In the genomic region with DNA sequence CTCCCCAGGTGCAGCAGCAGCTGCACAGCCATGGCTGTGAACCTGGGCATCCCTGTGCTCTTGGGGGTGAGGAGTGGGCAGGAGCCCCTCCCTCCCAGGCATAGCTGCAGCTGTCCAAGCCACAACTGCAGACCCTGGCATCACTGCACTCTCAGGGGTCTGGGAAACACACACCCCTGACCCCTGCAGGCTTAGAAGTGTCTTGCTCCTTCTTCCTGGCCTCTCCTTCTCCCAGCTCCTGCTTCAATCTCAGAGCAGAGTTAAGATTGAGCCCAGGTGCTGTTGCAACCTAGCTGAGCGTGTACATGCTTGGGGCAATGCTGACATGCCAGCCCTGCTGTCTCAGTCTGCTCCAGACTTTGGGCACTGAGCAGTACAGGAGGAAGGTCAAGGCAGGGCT, we compare ENCODE assay signal across 21 cellular contexts.
DNase-seq lines count a peak whose midpoint lies in the region; ATAC-seq, FAIRE-seq and TF ChIP-seq lines count a peak whose summit lies in the region.
"Had no signal": no experiment of that assay in that cellular context is flagged by ENCODE, and none has a peak within 500 bp of the region (broad histone marks: within the 10 kb centered on the region; RNA-seq: fewer than 3 reads in every experiment).

No MANE protein-coding gene starts in this region.

- H4K91ac ChIP-seq in H9 (ENCODE audit: insufficient read length, low read depth, low read length) (no peak overlapping the region), H1 (replicated peaks; ENCODE audit: insufficient read length, low read length) (no peak overlapping the region), neuronal stem cell (ENCODE audit: low read depth, low read length, poor library complexity) (no peak overlapping the region)

- no peak overlapping the region for H2BK5ac ChIP-seq in H9 (ENCODE audit: insufficient read length, low read length)
- H2BK5ac ChIP-seq in H1 (ENCODE audit: low read depth, low read length), result no peak overlapping the region
- H2BK5ac ChIP-seq in neuronal stem cell (ENCODE audit: low read length), result no peak overlapping the region

- CTCF ChIA-PET in H1 (lab: Charles Lee; ENCODE audit: partially characterized antibody) (interaction anchor here (0.7 to 1.6 kb wide), 5 partner anchors 9 to 327 kb away, joined by 3 to 4 read pairs (median 3); no protein-coding TSS in a partner anchor), HEK293T (lab: Yijun Ruan, JAX) (no interaction called here)

- H3K4me1 ChIP-seq in H9 (ENCODE audit: insufficient read depth, low read length), result no peaks in the 10 kb centered on the region
- H3K4me1 ChIP-seq in H1 (replicated peaks in 1 of 4; ENCODE audit: control insufficient read depth in 3 of 4, insufficient read depth in 4 of 4, low read length in 3 of 4), result no peaks in the 10 kb centered on the region; a peak in 1 of 7 replicates
- no peaks in the 10 kb centered on the region for H3K4me1 ChIP-seq in neuronal stem cell (ENCODE audit: control insufficient read depth in 2 of 2, insufficient read depth in 1 of 2, low read depth in 1 of 2, low read length in 2 of 2)
- H3K4me1 ChIP-seq: HAP-1 had no signal

- H3K79me1 ChIP-seq in H9 (ENCODE audit: insufficient read depth, low read depth, low read length, poor library complexity, severe bottlenecking), result no peaks in the 10 kb centered on the region
- no peaks in the 10 kb centered on the region for H3K79me1 ChIP-seq in H1 (ENCODE audit: low read depth, low read length)
- H3K79me1 ChIP-seq in neuronal stem cell (ENCODE audit: low read depth, low read length), result peaks cover 2% of the 10 kb centered on the region

- no peak overlapping the region for H2BK12ac ChIP-seq in H9 (ENCODE audit: insufficient read length, low read depth, low read length)
- no peak overlapping the region for H2BK12ac ChIP-seq in H1 (ENCODE audit: low read depth, low read length)
- H2BK12ac ChIP-seq in neuronal stem cell (ENCODE audit: low read length), result peak overlapping the region; percentile 46

- no peak for TF ChIP-seq EP300 in H1 (IDR thresholded peaks at IDR 0.05; ENCODE audit: borderline replicate concordance in 1 of 2, low read depth in 2 of 2, low read length in 2 of 2)

- H3K14ac ChIP-seq in H9 (ENCODE audit: insufficient read depth, low read length), result no peak overlapping the region
- H3K14ac ChIP-seq in H1 (ENCODE audit: insufficient read length), result no peak overlapping the region
- H3K14ac ChIP-seq in neuronal stem cell (ENCODE audit: low read length), result no peak overlapping the region

- H2BK20ac ChIP-seq in H9 (ENCODE audit: low read depth, low read length, poor library complexity, severe bottlenecking) (no peak overlapping the region), H1 (ENCODE audit: low read length) (no peak overlapping the region)

- H3K79me2 ChIP-seq in H9 (ENCODE audit: insufficient read depth, low read length), result no peaks in the 10 kb centered on the region
- no peaks in the 10 kb centered on the region for H3K79me2 ChIP-seq in H1 (ENCODE audit: control insufficient read depth in 1 of 2, insufficient read depth in 2 of 2, low read length in 2 of 2)

- no peak overlapping the region for H2BK120ac ChIP-seq in H9 (ENCODE audit: low read depth, low read length, poor library complexity, severe bottlenecking)
- H2BK120ac ChIP-seq in H1 (replicated peaks; ENCODE audit: low read depth, low read length), result no peak overlapping the region
- no peak overlapping the region for H2BK120ac ChIP-seq in neuronal stem cell (ENCODE audit: low read depth, low read length)

- H3K18ac ChIP-seq in H9 (ENCODE audit: insufficient read length, low read depth, low read length) (no peak overlapping the region), H1 (ENCODE audit: extremely low read depth, low read length) (no peak overlapping the region; the same call in 1 of the 2 replicates), neuronal stem cell (ENCODE audit: low read length) (peak overlapping the region; percentile 84)

- no peaks in the 10 kb centered on the region for H3K23me2 ChIP-seq in H9 (ENCODE audit: insufficient read length, low read depth, low read length, poor library complexity, severe bottlenecking)
- no peaks in the 10 kb centered on the region for H3K23me2 ChIP-seq in H1 (ENCODE audit: low read depth, low read length)

- POLR2A ChIA-PET in H1 (lab: Charles Lee; ENCODE audit: partially characterized antibody) (no interaction called here), HEK293T (lab: Yijun Ruan, JAX) (no interaction called here)

- H2AK5ac ChIP-seq in H9 (ENCODE audit: insufficient read length, low read length), result no peak overlapping the region
- H2AK5ac ChIP-seq in H1 (ENCODE audit: low read depth, low read length), result 0 out of 2 replicates have a peak overlapping the region, but pooled peaks have one; percentile 39
- no peak overlapping the region for H2AK5ac ChIP-seq in neuronal stem cell (ENCODE audit: low read depth, low read length)

- H4K20me1 ChIP-seq in H9 (ENCODE audit: control insufficient read depth, insufficient read depth, insufficient read length) (no peaks in the 10 kb centered on the region), H1 (replicated peaks in 1 of 2; ENCODE audit: control insufficient read depth in 1 of 2, insufficient read depth in 2 of 2, low read length in 2 of 2) (no peaks in the 10 kb centered on the region)

- H3K36me3 ChIP-seq in H1 (ENCODE audit: control insufficient read depth in 2 of 4, insufficient read depth in 4 of 4, low read length in 3 of 4) (no peaks in the 10 kb centered on the region), neuronal stem cell (replicated peaks in 1 of 2; ENCODE audit: control insufficient read depth in 2 of 2, insufficient read depth in 2 of 2, low read length in 2 of 2) (no peaks in the 10 kb centered on the region)
- H3K36me3 ChIP-seq: BE2C, HAP-1 had no signal

- DNase-seq in H9 (peak; percentile 35), H1 (ENCODE audit: low read depth in 1 of 2, low spot score in 2 of 2) (no peak), neuronal stem cell (ENCODE audit: low spot score) (no peak), activated T-cell treated with anti-CD3 and anti-CD28 coated beads for 4 hours (no peak), HEK293T (ENCODE audit: extremely low spot score) (no peak), NCI-H2196 (lab: John Stamatoyannopoulos, UW; ENCODE audit: unreplicated experiment) (no peak)
- DNase-seq: ACHN; BE2C; C1 segment of cervical spinal cord; CD4-positive, CD25-positive, alpha-beta regulatory T cell; CD8-positive, alpha-beta memory T cell; COR-L47; DMS 273 treated with DMSO at 0.1 percent for 48 hours; DMS53; GM23248 had no signal

- WGBS in H9 (ENCODE audit: extremely low coverage, insufficient read length, low lambda C conversion rate), result no CpG with 5 or more reads among the region's 1 CpG
- WGBS in H1 (ENCODE audit: extremely low coverage in 1 of 2, insufficient coverage in 1 of 2, insufficient read length in 1 of 2, insufficient replicate concordance in 2 of 2, low coverage in 1 of 2, low lambda C conversion rate in 2 of 2, missing lambda C conversion rate in 1 of 2), 2 experiments, result 100% methylated on average over 1 of the region's 1 CpG; no CpG with 5 or more reads in 1 of the 2 experiments
- WGBS in neuronal stem cell (ENCODE audit: extremely low coverage in 2 of 2, insufficient read length in 2 of 2, insufficient replicate concordance in 1 of 2), 2 donors, result no CpG with 5 or more reads among the region's 1 CpG

- no peak overlapping the region for H3K4me3 Mint-ChIP-seq in H9
- H3K4me3 Mint-ChIP-seq: CD4-positive, CD25-positive, alpha-beta regulatory T cell; CD8-positive, alpha-beta memory T cell had no signal

- H3K36me3 Mint-ChIP-seq in H9 (ENCODE audit: insufficient read depth in 1 of 3, low read depth in 3 of 3), result no peaks in the 10 kb centered on the region
- H3K36me3 Mint-ChIP-seq: CD4-positive, CD25-positive, alpha-beta regulatory T cell; CD8-positive, alpha-beta memory T cell had no signal

- H3K4me2 ChIP-seq in H9 (ENCODE audit: insufficient read depth, insufficient read length, low read length) (no peak overlapping the region), H1 (ENCODE audit: insufficient read depth in 1 of 2, low read depth in 2 of 2, low read length in 2 of 2) (no peak overlapping the region), neuronal stem cell (ENCODE audit: insufficient read depth, low read length, poor library complexity, severe bottlenecking) (no peak overlapping the region)

- TF ChIP-seq CTCF in H9 (conservative IDR thresholded peaks at IDR 0.05) (peak; percentile 24; the same call in 1 of the 3 replicates), H1 (IDR thresholded peaks at IDR 0.05; ENCODE audit: control extremely low read depth in 1 of 3, insufficient read depth in 1 of 3, low read depth in 1 of 3, low read length in 3 of 3) (peak in 2 of 3 experiments; percentile 0 to 23; a peak in 2 of 4 replicates)

- no peak for FAIRE-seq in H1 (lab: Jason Lieb, UNC)
- FAIRE-seq: A204.1, G401.6, GM12891 had no signal

- no peak overlapping the region for H3K27ac ChIP-seq in H9 (ENCODE audit: insufficient read length, low read depth, low read length)
- H3K27ac ChIP-seq in H1 (ENCODE audit: low read depth, low read length), result no peak overlapping the region
- H3K27ac ChIP-seq in neuronal stem cell (replicated peaks; ENCODE audit: low read length), result no peak overlapping the region
- H3K27ac ChIP-seq: GM23248, HL-60 had no signal

- H3K9me3 Mint-ChIP-seq in H9, result no peaks in the 10 kb centered on the region

- no peak overlapping the region for H4K8ac ChIP-seq in H9 (replicated peaks; ENCODE audit: insufficient read length, low read depth, low read length)
- no peak overlapping the region for H4K8ac ChIP-seq in H1 (ENCODE audit: extremely low read depth, insufficient read depth, low read length)
- no peak overlapping the region for H4K8ac ChIP-seq in neuronal stem cell (ENCODE audit: low read depth, low read length)

- no peak overlapping the region for H4K5ac ChIP-seq in H9 (ENCODE audit: insufficient read length, low read depth, low read length)
- no peak overlapping the region for H4K5ac ChIP-seq in H1 (ENCODE audit: insufficient read length, low read depth, low read length)

- H3T11ph ChIP-seq in H9 (ENCODE audit: low read length), result no peak overlapping the region

- no peak overlapping the region for H3K4ac ChIP-seq in H9 (ENCODE audit: low read depth, low read length)
- H3K4ac ChIP-seq in H1 (replicated peaks; ENCODE audit: insufficient read length, low read depth, low read length), result no peak overlapping the region
- H3K4ac ChIP-seq in neuronal stem cell (ENCODE audit: low read length), result no peak overlapping the region

- no peak overlapping the region for H3K9ac ChIP-seq in H9 (ENCODE audit: extremely low read depth, insufficient read length, low read length)
- no peak overlapping the region for H3K9ac ChIP-seq in H1 (replicated peaks in 1 of 4; ENCODE audit: extremely low read depth in 1 of 4, low read depth in 3 of 4, low read length in 3 of 4)
- H3K9ac ChIP-seq in neuronal stem cell (ENCODE audit: low read depth, low read length, poor library complexity), result no peak overlapping the region
- H3K9ac ChIP-seq: GM23248 had no signal

- no peak overlapping the region for H3K4me3 ChIP-seq in H1 (ENCODE audit: extremely low read depth in 1 of 4, insufficient read depth in 2 of 4, low read depth in 3 of 4, low read length in 4 of 4)
- H3K4me3 ChIP-seq in neuronal stem cell (ENCODE audit: low read length in 2 of 2), result no peak overlapping the region
- H3K4me3 ChIP-seq: GM23248, HAP-1 had no signal

- peak; percentile 20 to 39; a peak in 2 of 4 replicates for TF ChIP-seq RAD21 in H1 (IDR thresholded peaks at IDR 0.05 in 1 of 2, conservative IDR thresholded peaks at IDR 0.05 in 1 of 2; ENCODE audit: low read depth in 2 of 2, low read length in 2 of 2)

- H3K27ac Mint-ChIP-seq in H9, result no peak overlapping the region
- H3K27ac Mint-ChIP-seq: CD4-positive, CD25-positive, alpha-beta regulatory T cell; CD8-positive, alpha-beta memory T cell had no signal

- TF ChIP-seq POLR2A in H1 (IDR thresholded peaks at IDR 0.05; ENCODE audit: control extremely low read depth in 1 of 2, low read depth in 2 of 2, low read length in 2 of 2), result no peak

- H3K27me3 ChIP-seq in H9 (ENCODE audit: insufficient read depth, low read length) (no peaks in the 10 kb centered on the region), H1 (replicated peaks in 1 of 4; ENCODE audit: control insufficient read depth in 3 of 4, extremely low read depth in 1 of 4, insufficient read depth in 3 of 4, low read length in 3 of 4) (no peaks in the 10 kb centered on the region), neuronal stem cell (ENCODE audit: control insufficient read depth in 3 of 3, insufficient read depth in 3 of 3, low read depth in 1 of 3, low read length in 3 of 3) (no peaks in the 10 kb centered on the region)
- H3K27me3 ChIP-seq: BE2C had no signal

- no peak overlapping the region for H2AFZ ChIP-seq in H9 (ENCODE audit: low read length)
- no peak overlapping the region for H2AFZ ChIP-seq in H1 (ENCODE audit: low read length)
- H2AFZ ChIP-seq in neuronal stem cell (ENCODE audit: low read length), result no peak overlapping the region
- H2AFZ ChIP-seq: GM23248 had no signal

- H2BK15ac ChIP-seq in H9 (ENCODE audit: low read depth, low read length) (no peak overlapping the region), H1 (ENCODE audit: low read length) (no peak overlapping the region), neuronal stem cell (ENCODE audit: low read length) (peak overlapping the region; percentile 70)

- H3K23ac ChIP-seq in H9 (ENCODE audit: insufficient read length, low read depth, low read length) (no peak overlapping the region), H1 (ENCODE audit: insufficient read length) (no peak overlapping the region), neuronal stem cell (ENCODE audit: low read depth, low read length, poor library complexity) (no peak overlapping the region)

- ATAC-seq in GM21381 (IDR thresholded peaks at IDR 0.05; ENCODE audit: unreplicated experiment), result no peak

- H3K9me3 ChIP-seq in H9 (ENCODE audit: control insufficient read depth, low read depth, low read length) (no peaks in the 10 kb centered on the region), H1 (ENCODE audit: insufficient read depth in 2 of 2, low read depth in 1 of 2, low read length in 1 of 2) (no peaks in the 10 kb centered on the region), neuronal stem cell (replicated peaks in 1 of 2; ENCODE audit: control insufficient read depth in 2 of 2, insufficient read depth in 1 of 2, low read depth in 1 of 2, low read length in 2 of 2) (no peaks in the 10 kb centered on the region)
- H3K9me3 ChIP-seq: BE2C, HAP-1 had no signal

- peaks cover 0 to 6% of the 10 kb centered on the region in 2 experiments; a peak in 2 of 4 replicates for H3K4me1 Mint-ChIP-seq in H9
- H3K4me1 Mint-ChIP-seq: CD4-positive, CD25-positive, alpha-beta regulatory T cell; CD8-positive, alpha-beta memory T cell had no signal

- H3K56ac ChIP-seq in H9 (ENCODE audit: insufficient read length, low read depth, low read length) (no peak overlapping the region), H1 (replicated peaks; ENCODE audit: insufficient read length, low read depth, low read length) (no peak overlapping the region)

- no peaks in the 10 kb centered on the region for H3K27me3 Mint-ChIP-seq in H9 (ENCODE audit: low read depth)
- H3K27me3 Mint-ChIP-seq: CD4-positive, CD25-positive, alpha-beta regulatory T cell had no signal
